8 cellular contexts compared by ENCODE assay signal in the genomic region with DNA sequence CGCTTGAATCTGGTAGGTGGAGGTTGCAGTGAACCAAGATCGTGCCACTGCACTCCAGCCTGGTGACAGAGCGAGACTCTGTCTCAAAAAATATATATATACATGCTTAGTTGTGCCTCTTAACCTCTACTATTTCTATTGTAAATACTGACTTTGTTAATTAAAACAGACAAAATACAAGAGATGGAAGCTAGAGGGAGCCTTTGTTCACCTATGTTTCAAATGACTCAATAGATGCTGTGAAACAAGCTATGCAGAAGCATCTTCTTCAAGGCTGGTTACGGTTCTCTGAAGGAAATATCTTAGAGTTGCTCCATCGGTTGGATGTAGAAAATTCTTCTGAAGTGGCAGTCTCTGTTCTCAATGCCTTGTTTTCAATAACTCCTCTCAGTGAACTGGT. TPM values are rescaled to one million over a fixed set of nuclear protein-coding genes. Genes with fewer than 3 reads are reported as not detected.
DNase-seq lines count a peak whose midpoint lies in the region; ATAC-seq and TF ChIP-seq lines count a peak whose summit lies in the region.

No MANE protein-coding gene starts in this region.

- CTCF ChIA-PET in GM10248 (lab: Yijun Ruan, JAX), result interaction anchor here (0.6 to 4.0 kb wide), 41 partner anchors 10 to 778 kb away, joined by 3 to 54 read pairs (median 5); partner anchors contain the start of genes LCORL and MED28

- H3K4me1 ChIP-seq in right cardiac atrium (ENCODE audit: control insufficient read depth, insufficient read depth, low read length) (no peaks in the 10 kb centered on the region), spleen (peaks cover 0 to 13% (median 0%) of the 10 kb centered on the region in 6 donors)

- no peaks in the 10 kb centered on the region for H3K27me3 Mint-ChIP-seq in activated T-helper 1 cell treated with anti-CD3 and anti-CD28 coated beads, Interleukin-12 subunit alpha, Interleukin-12 subunit beta, Interleukin-2, Interleukin-4 antibody, amounts not matched to agents 30 ng/mL and 10 ng/mL and 1 ng/mL, durations not matched to agents 14 hours and 24 hours and 36 hours (ENCODE audit: insufficient read depth)

- H3K4me3 ChIP-seq in right cardiac atrium (ENCODE audit: low read length) (no peak overlapping the region), spleen (no peak overlapping the region)

- intact Hi-C loops in activated T-helper 1 cell treated with anti-CD3 and anti-CD28 coated beads, Interleukin-12 subunit alpha, Interleukin-12 subunit beta, Interleukin-2, Interleukin-4 antibody, amounts not matched to agents 30 ng/mL and 10 ng/mL and 1 ng/mL, durations not matched to agents 14 hours and 24 hours and 36 hours (cut with micrococcal nuclease), result loop anchor here (1.0 to 10.0 kb wide), 3 partner anchors 550 to 1592 kb away; partner anchors contain the start of gene TAPT1
- intact Hi-C loops in right cardiac atrium (cut with DNase I) (loop anchor here in 2 of 4 donors (5.0 to 10.0 kb wide), 4 partner anchors 198 to 775 kb away; partner anchors contain the start of gene LCORL (in 1 of the 2)), spleen (cut with DNase I; ENCODE audit: low total_unique reads) (loop anchor here (5.0 to 10.0 kb wide), 2 partner anchors 208 to 550 kb away; partner anchors contain the start of gene LCORL)

- POLR2A ChIA-PET in GM10248 (lab: Yijun Ruan, JAX), result interaction anchor here (1.1 kb wide), 1 partner anchor 10 kb away, joined by 8 read pairs; no protein-coding TSS in a partner anchor

- H3K4me3 Mint-ChIP-seq in activated T-helper 1 cell treated with anti-CD3 and anti-CD28 coated beads, Interleukin-12 subunit alpha, Interleukin-12 subunit beta, Interleukin-2, Interleukin-4 antibody, amounts not matched to agents 30 ng/mL and 10 ng/mL and 1 ng/mL, durations not matched to agents 14 hours and 24 hours and 36 hours, result peak overlapping the region; percentile 51

- DNase-seq in ACHN, result peak; percentile 68
- DNase-seq in GM10248 (ENCODE audit: extremely low spot score), result peak; percentile 30
- DNase-seq in NAMALWA (ENCODE audit: low spot score), result peak; percentile 59
- no peak for DNase-seq in activated T-helper 1 cell treated with anti-CD3 and anti-CD28 coated beads, Interleukin-12 subunit alpha, Interleukin-12 subunit beta, Interleukin-2, Interleukin-4 antibody, amounts not matched to agents 30 ng/mL and 10 ng/mL and 1 ng/mL, durations not matched to agents 14 hours and 24 hours and 36 hours (ENCODE audit: low spot score)
- DNase-seq in right cardiac atrium, result no peak
- no peak for DNase-seq in spleen
- no peak for DNase-seq in OCI-M2 (lab: John Stamatoyannopoulos, UW; ENCODE audit: unreplicated experiment)

- peaks cover 66% of the 10 kb centered on the region for H3K4me1 Mint-ChIP-seq in activated T-helper 1 cell treated with anti-CD3 and anti-CD28 coated beads, Interleukin-12 subunit alpha, Interleukin-12 subunit beta, Interleukin-2, Interleukin-4 antibody, amounts not matched to agents 30 ng/mL and 10 ng/mL and 1 ng/mL, durations not matched to agents 14 hours and 24 hours and 36 hours (ENCODE audit: low read depth)

- H3K9me3 ChIP-seq in right cardiac atrium (ENCODE audit: control insufficient read depth, low read length), result no peaks in the 10 kb centered on the region
- no peaks in the 10 kb centered on the region for H3K9me3 ChIP-seq in spleen

- H3K27me3 ChIP-seq in right cardiac atrium (ENCODE audit: control insufficient read depth, insufficient read depth) (no peaks in the 10 kb centered on the region), spleen (replicated peaks in 1 of 7) (no peaks in the 10 kb centered on the region)

- TF ChIP-seq CTCF in GM10248 (IDR thresholded peaks at IDR 0.05; ENCODE audit: control extremely low read depth, extremely low read depth, low read depth, missing control alignments) (peak; percentile 57), spleen (IDR thresholded peaks at IDR 0.05 in 8 of 11, conservative IDR thresholded peaks at IDR 0.05 in 3 of 11) (peak in 10 of 11 experiments; percentile 3 to 65 (median 50))

- 57% methylated on average over 5 of the region's 5 CpGs for WGBS in right cardiac atrium
- 51 to 66% (median 59%) methylated on average over 5 of the region's 5 CpGs for WGBS in spleen, 5 donors

- no peak overlapping the region for H3K27ac ChIP-seq in right cardiac atrium (ENCODE audit: low read length)
- no peak overlapping the region for H3K27ac ChIP-seq in spleen

- no peaks in the 10 kb centered on the region for H3K9me3 Mint-ChIP-seq in activated T-helper 1 cell treated with anti-CD3 and anti-CD28 coated beads, Interleukin-12 subunit alpha, Interleukin-12 subunit beta, Interleukin-2, Interleukin-4 antibody, amounts not matched to agents 30 ng/mL and 10 ng/mL and 1 ng/mL, durations not matched to agents 14 hours and 24 hours and 36 hours

- ATAC-seq in HG02571 (IDR thresholded peaks at IDR 0.05; ENCODE audit: unreplicated experiment), result peak; percentile 82
- ATAC-seq in right cardiac atrium, result peak; percentile 31 to 52

- peaks cover 27% of the 10 kb centered on the region for H3K36me3 Mint-ChIP-seq in activated T-helper 1 cell treated with anti-CD3 and anti-CD28 coated beads, Interleukin-12 subunit alpha, Interleukin-12 subunit beta, Interleukin-2, Interleukin-4 antibody, amounts not matched to agents 30 ng/mL and 10 ng/mL and 1 ng/mL, durations not matched to agents 14 hours and 24 hours and 36 hours (ENCODE audit: low read depth)

- H3K27ac Mint-ChIP-seq in activated T-helper 1 cell treated with anti-CD3 and anti-CD28 coated beads, Interleukin-12 subunit alpha, Interleukin-12 subunit beta, Interleukin-2, Interleukin-4 antibody, amounts not matched to agents 30 ng/mL and 10 ng/mL and 1 ng/mL, durations not matched to agents 14 hours and 24 hours and 36 hours, result peak overlapping the region; percentile 63

- in situ Hi-C loops in ACHN (cut with HindIII; ENCODE audit: low pct_ligation_motif_present, low pct_unique_long_range_greater_than_20kb, low sequenced_read_pairs), result no loop called here

- TF ChIP-seq POLR2A in spleen (IDR thresholded peaks at IDR 0.05), result no peak

- peaks cover 0 to 8% (median 0%) of the 10 kb centered on the region in 6 donors for H3K36me3 ChIP-seq in spleen

RNA-seq across cellular contexts. Expression of gene NCAPG, which starts 6.2 kb away (rescaled TPM):
- 43.7 and 46.3 TPM in 2 replicates for total RNA-seq in activated T-helper 1 cell treated with anti-CD3 and anti-CD28 coated beads, Interleukin-12 subunit alpha, Interleukin-12 subunit beta, Interleukin-2, Interleukin-4 antibody, amounts not matched to agents 30 ng/mL and 10 ng/mL and 1 ng/mL, durations not matched to agents 14 hours and 24 hours and 36 hours
- total RNA-seq in right cardiac atrium, result 1 to 10 TPM in 1 of 4 donors, under 1 TPM in 3; 0.17 to 1.3 (median 0.64) TPM
- 0.14 TPM for polyA plus RNA-seq in right cardiac atrium
- 10 to 100 TPM in 1 of 7 donors, 1 to 10 TPM in 6; 1.2 to 10.2 (median 5.2) TPM for total RNA-seq in spleen
- 1 to 10 TPM; 1.1 to 5.8 (median 2.3) TPM for polyA plus RNA-seq in spleen

RNA-seq across cellular contexts. Expression of gene DCAF16, which starts 6.5 kb away (rescaled TPM):
- total RNA-seq in activated T-helper 1 cell treated with anti-CD3 and anti-CD28 coated beads, Interleukin-12 subunit alpha, Interleukin-12 subunit beta, Interleukin-2, Interleukin-4 antibody, amounts not matched to agents 30 ng/mL and 10 ng/mL and 1 ng/mL, durations not matched to agents 14 hours and 24 hours and 36 hours, result 44.0 and 48.5 TPM in 2 replicates
- total RNA-seq in right cardiac atrium, result 10 to 100 TPM; 15.5 to 21.7 (median 18.3) TPM
- polyA plus RNA-seq in right cardiac atrium, result 9.2 TPM
- total RNA-seq in spleen, result 10 to 100 TPM; 22.0 to 41.7 (median 29.0) TPM
- polyA plus RNA-seq in spleen, result 10 to 100 TPM in 1 of 3 donors, 1 to 10 TPM in 2; 9.2 to 10.0 (median 9.4) TPM

RNA-seq across cellular contexts. Expression of gene FAM184B, which starts 35.6 kb away (rescaled TPM):
- not detected in 2 replicates for total RNA-seq in activated T-helper 1 cell treated with anti-CD3 and anti-CD28 coated beads, Interleukin-12 subunit alpha, Interleukin-12 subunit beta, Interleukin-2, Interleukin-4 antibody, amounts not matched to agents 30 ng/mL and 10 ng/mL and 1 ng/mL, durations not matched to agents 14 hours and 24 hours and 36 hours
- not detected for total RNA-seq in right cardiac atrium
- polyA plus RNA-seq in right cardiac atrium, result 0.05 TPM
- not detected for total RNA-seq in spleen
- under 1 TPM; 0.03 to 0.04 (median 0.03) TPM for polyA plus RNA-seq in spleen

Comparison
In these comparisons a context has a peak if more than half of its experiments do, and no peak if none do; other contexts are left out.
1. DNase-seq: peak in ACHN (single experiment), GM10248 (single experiment) and NAMALWA (single experiment); none in activated T-helper 1 cell treated with anti-CD3 and anti-CD28 coated beads, Interleukin-12 subunit alpha, Interleukin-12 subunit beta, Interleukin-2, Interleukin-4 antibody, amounts not matched to agents 30 ng/mL and 10 ng/mL and 1 ng/mL, durations not matched to agents 14 hours and 24 hours and 36 hours (single experiment), right cardiac atrium (0 of 3), spleen (single experiment) and OCI-M2 (single experiment).